In the genomic region with DNA sequence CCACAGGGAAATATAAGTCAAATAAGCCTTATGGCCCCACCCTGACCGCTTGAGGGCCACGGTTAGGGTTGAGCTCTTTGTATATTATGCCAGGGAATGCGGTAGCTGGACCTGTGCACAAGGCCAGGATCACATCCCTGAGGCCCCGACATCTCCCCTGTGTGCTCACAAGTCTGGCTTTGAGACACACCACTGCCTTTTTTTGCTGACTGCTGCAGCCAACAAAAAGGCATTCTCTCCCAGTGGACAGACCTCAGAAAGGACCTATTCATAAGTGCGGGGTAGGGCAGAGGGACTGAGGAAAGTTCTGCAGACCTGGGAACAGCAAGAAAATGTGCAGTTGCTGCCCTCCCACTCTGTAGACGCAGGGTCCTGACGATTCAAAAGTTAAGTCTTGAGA, we compare ENCODE assay signal across 17 cellular contexts. TPM values are rescaled to one million over a fixed set of nuclear protein-coding genes. Genes with fewer than 3 reads are reported as not detected.
A peak's percentile ranks its signal among the peaks of the same experiment; 100 is the strongest.
DNase-seq lines count a peak whose midpoint lies in the region; ATAC-seq and TF ChIP-seq lines count a peak whose summit lies in the region.
"Had no signal": no experiment of that assay in that cellular context is flagged by ENCODE, and none has a peak within 500 bp of the region (broad histone marks: within the 10 kb centered on the region; RNA-seq: fewer than 3 reads in every experiment).

No MANE protein-coding gene starts in this region.

- H3K4me3 Mint-ChIP-seq in activated CD8-positive, alpha-beta memory T cell treated with anti-CD3 and anti-CD28 coated beads, Interleukin-2, amount 10 ng/mL, durations not matched to agents 7 days and 5 days: no peak overlapping the region
- no peak overlapping the region for H3K4me3 Mint-ChIP-seq in type B pancreatic cell
- H3K4me3 Mint-ChIP-seq in activated CD4-positive, alpha-beta T cell treated with anti-CD3 and anti-CD28 coated beads, Interleukin-2, amount 10 ng/mL, durations not matched to agents 7 days and 5 days: no peak overlapping the region
- no peak overlapping the region for H3K4me3 Mint-ChIP-seq in stimulated activated naive CD8-positive, alpha-beta T cell treated with anti-CD3 and anti-CD28 coated beads, Interleukin-15, amount 100 ng/mL, for 72 hours
- H3K4me3 Mint-ChIP-seq: activated T-cell treated with anti-CD3 and anti-CD28 coated beads, Interleukin-2, amount 50 U/mL, for 24 hours; natural killer cell had no signal

- peak overlapping the region in 4 of 59 donors; percentile 9 to 49 (median 18) for H3K4me3 ChIP-seq in dorsolateral prefrontal cortex
- H3K4me3 ChIP-seq: cardiac muscle cell, right atrium auricular region, upper lobe of left lung had no signal

- no peak overlapping the region for H3K27ac Mint-ChIP-seq in activated CD8-positive, alpha-beta memory T cell treated with anti-CD3 and anti-CD28 coated beads, Interleukin-2, amount 10 ng/mL, durations not matched to agents 7 days and 5 days
- peak overlapping the region; percentile 37 for H3K27ac Mint-ChIP-seq in type B pancreatic cell
- H3K27ac Mint-ChIP-seq in activated CD4-positive, alpha-beta T cell treated with anti-CD3 and anti-CD28 coated beads, Interleukin-2, amount 10 ng/mL, durations not matched to agents 7 days and 5 days: no peak overlapping the region
- no peak overlapping the region for H3K27ac Mint-ChIP-seq in stimulated activated naive CD8-positive, alpha-beta T cell treated with anti-CD3 and anti-CD28 coated beads, Interleukin-15, amount 100 ng/mL, for 72 hours
- H3K27ac Mint-ChIP-seq: natural killer cell had no signal

- H3K27me3 ChIP-seq in dorsolateral prefrontal cortex: no peaks in the 10 kb centered on the region
- H3K27me3 ChIP-seq: cardiac muscle cell, right atrium auricular region, upper lobe of left lung had no signal

- intact Hi-C loops in dorsolateral prefrontal cortex (cut with DNase I): loop anchor here (5.0 kb wide), 2 partner anchors 33 to 57 kb away; partner anchors contain the start of genes PAFAH1B2 (in 1 of the 2), PCSK7 (in 1 of the 2) and RNF214 (in 1 of the 2)

- H3K4me1 Mint-ChIP-seq in activated CD8-positive, alpha-beta memory T cell treated with anti-CD3 and anti-CD28 coated beads, Interleukin-2, amount 10 ng/mL, durations not matched to agents 7 days and 5 days: peaks cover 22% of the 10 kb centered on the region
- H3K4me1 Mint-ChIP-seq in type B pancreatic cell (ENCODE audit: unreplicated experiment): peaks cover 58% of the 10 kb centered on the region
- H3K4me1 Mint-ChIP-seq in activated CD4-positive, alpha-beta T cell treated with anti-CD3 and anti-CD28 coated beads, Interleukin-2, amount 10 ng/mL, durations not matched to agents 7 days and 5 days: peaks cover 23% of the 10 kb centered on the region
- H3K4me1 Mint-ChIP-seq in stimulated activated naive CD8-positive, alpha-beta T cell treated with anti-CD3 and anti-CD28 coated beads, Interleukin-15, amount 100 ng/mL, for 72 hours: peaks cover 29% of the 10 kb centered on the region

- ATAC-seq in activated CD8-positive, alpha-beta memory T cell treated with anti-CD3 and anti-CD28 coated beads, Interleukin-2, amount 10 ng/mL, durations not matched to agents 7 days and 5 days: no peak
- no peak for ATAC-seq in GM21825 (IDR thresholded peaks at IDR 0.05; ENCODE audit: unreplicated experiment)
- no peak for ATAC-seq in stimulated activated naive CD8-positive, alpha-beta T cell treated with anti-CD3 and anti-CD28 coated beads, Interleukin-15, amount 100 ng/mL, for 72 hours
- ATAC-seq: natural killer cell had no signal

- peak overlapping the region in 58 of 59 donors; percentile 44 to 97 (median 85) for H3K27ac ChIP-seq in dorsolateral prefrontal cortex
- H3K27ac ChIP-seq: cardiac muscle cell, right atrium auricular region had no signal

- H3K27me3 Mint-ChIP-seq in activated CD8-positive, alpha-beta memory T cell treated with anti-CD3 and anti-CD28 coated beads, Interleukin-2, amount 10 ng/mL, durations not matched to agents 7 days and 5 days: no peaks in the 10 kb centered on the region
- H3K27me3 Mint-ChIP-seq in type B pancreatic cell: no peaks in the 10 kb centered on the region
- no peaks in the 10 kb centered on the region for H3K27me3 Mint-ChIP-seq in activated CD4-positive, alpha-beta T cell treated with anti-CD3 and anti-CD28 coated beads, Interleukin-2, amount 10 ng/mL, durations not matched to agents 7 days and 5 days
- H3K27me3 Mint-ChIP-seq in stimulated activated naive CD8-positive, alpha-beta T cell treated with anti-CD3 and anti-CD28 coated beads, Interleukin-15, amount 100 ng/mL, for 72 hours: no peaks in the 10 kb centered on the region
- H3K27me3 Mint-ChIP-seq: activated T-cell treated with anti-CD3 and anti-CD28 coated beads, Interleukin-2, amount 50 U/mL, for 24 hours had no signal

- CTCF ChIA-PET in activated CD8-positive, alpha-beta memory T cell treated with anti-CD3 and anti-CD28 coated beads, Interleukin-2, amount 10 ng/mL, durations not matched to agents 7 days and 5 days (lab: Charles Lee): interaction anchor here (1.3 kb wide), 1 partner anchor 339 kb away, joined by 4 read pairs; no protein-coding TSS in a partner anchor
- CTCF ChIA-PET in activated CD4-positive, alpha-beta T cell treated with anti-CD3 and anti-CD28 coated beads, Interleukin-2, amount 10 ng/mL, durations not matched to agents 7 days and 5 days (lab: Charles Lee): interaction anchor here (0.6 to 1.6 kb wide), 2 partner anchors 10 to 129 kb away, joined by 3 read pairs; no protein-coding TSS in a partner anchor

- no peaks in the 10 kb centered on the region for H3K9me3 Mint-ChIP-seq in activated CD8-positive, alpha-beta memory T cell treated with anti-CD3 and anti-CD28 coated beads, Interleukin-2, amount 10 ng/mL, durations not matched to agents 7 days and 5 days (ENCODE audit: low read depth)
- no peaks in the 10 kb centered on the region for H3K9me3 Mint-ChIP-seq in type B pancreatic cell
- no peaks in the 10 kb centered on the region for H3K9me3 Mint-ChIP-seq in activated CD4-positive, alpha-beta T cell treated with anti-CD3 and anti-CD28 coated beads, Interleukin-2, amount 10 ng/mL, durations not matched to agents 7 days and 5 days
- H3K9me3 Mint-ChIP-seq in stimulated activated naive CD8-positive, alpha-beta T cell treated with anti-CD3 and anti-CD28 coated beads, Interleukin-15, amount 100 ng/mL, for 72 hours: no peaks in the 10 kb centered on the region
- H3K9me3 Mint-ChIP-seq: activated T-cell treated with anti-CD3 and anti-CD28 coated beads, Interleukin-2, amount 50 U/mL, for 24 hours; natural killer cell had no signal

- peak; percentile 36 for DNase-seq in activated CD8-positive, alpha-beta memory T cell treated with anti-CD3 and anti-CD28 coated beads, Interleukin-2, amount 10 ng/mL, durations not matched to agents 7 days and 5 days
- DNase-seq in activated CD8-positive, alpha-beta memory T cell treated with anti-CD3 and anti-CD28 coated beads, Interleukin-2, amount 50 U/mL, for 4 hours: no peak
- peak in 3 of 10 donors; percentile 41 to 65 (median 49) for DNase-seq in dorsolateral prefrontal cortex
- peak; percentile 57 for DNase-seq in midbrain (lab: John Stamatoyannopoulos, UW)
- DNase-seq in type B pancreatic cell (ENCODE audit: extremely low spot score, unreplicated experiment): no peak
- no peak for DNase-seq in activated CD4-positive, alpha-beta T cell treated with anti-CD3 and anti-CD28 coated beads, Interleukin-2, amount 10 ng/mL, durations not matched to agents 7 days and 5 days
- no peak for DNase-seq in stimulated activated naive CD8-positive, alpha-beta T cell treated with anti-CD3 and anti-CD28 coated beads, Interleukin-15, amount 100 ng/mL, for 72 hours
- DNase-seq: activated CD4-positive, alpha-beta T cell treated with anti-CD3 and anti-CD28 coated beads for 1 hour; activated T-cell treated with anti-CD3 and anti-CD28 coated beads, Interleukin-2, amount 50 U/mL, for 24 hours; effector memory CD4-positive, alpha-beta T cell; GF-D8; natural killer cell; T-helper 2 cell had no signal

- POLR2A ChIA-PET in activated CD4-positive, alpha-beta T cell treated with anti-CD3 and anti-CD28 coated beads, Interleukin-2, amount 10 ng/mL, durations not matched to agents 7 days and 5 days (lab: Charles Lee): no interaction called here

- H3K36me3 Mint-ChIP-seq in activated CD8-positive, alpha-beta memory T cell treated with anti-CD3 and anti-CD28 coated beads, Interleukin-2, amount 10 ng/mL, durations not matched to agents 7 days and 5 days: peaks cover 8% of the 10 kb centered on the region
- H3K36me3 Mint-ChIP-seq in type B pancreatic cell: peaks cover 4% of the 10 kb centered on the region
- peaks cover 1% of the 10 kb centered on the region for H3K36me3 Mint-ChIP-seq in activated CD4-positive, alpha-beta T cell treated with anti-CD3 and anti-CD28 coated beads, Interleukin-2, amount 10 ng/mL, durations not matched to agents 7 days and 5 days (ENCODE audit: low read depth)
- H3K36me3 Mint-ChIP-seq: natural killer cell had no signal

- TF ChIP-seq CTCF in dorsolateral prefrontal cortex (IDR thresholded peaks at IDR 0.05 in 54 of 56, conservative IDR thresholded peaks at IDR 0.05 in 2 of 56; ENCODE audit: low read depth in 1 of 56, partially characterized antibody in 56 of 56) (peak in 3 of 56 donors; percentile 13 to 19 (median 15)), type B pancreatic cell (conservative IDR thresholded peaks at IDR 0.05) (no peak)

RNA-seq across cellular contexts. Expression of gene SIDT2, which starts 3.4 kb away (rescaled TPM):
- 10 to 100 TPM; 18.9 to 21.3 TPM for total RNA-seq in activated CD8-positive, alpha-beta memory T cell treated with anti-CD3 and anti-CD28 coated beads, Interleukin-2, amount 10 ng/mL, durations not matched to agents 7 days and 5 days
- total RNA-seq in dorsolateral prefrontal cortex (100 to 1,000 TPM in 5 of 120 experiments, 10 to 100 TPM in 115; 44.3 to 113 (median 69.8) TPM), type B pancreatic cell (ENCODE audit: low replicate concordance) (53.1 and 62.0 TPM in 2 replicates)
- 10 to 100 TPM; 28.6 to 30.9 TPM for total RNA-seq in activated CD4-positive, alpha-beta T cell treated with anti-CD3 and anti-CD28 coated beads, Interleukin-2, amount 10 ng/mL, durations not matched to agents 7 days and 5 days

RNA-seq across cellular contexts. Expression of gene TAGLN, which starts 24.1 kb away (rescaled TPM):
- total RNA-seq in activated CD8-positive, alpha-beta memory T cell treated with anti-CD3 and anti-CD28 coated beads, Interleukin-2, amount 10 ng/mL, durations not matched to agents 7 days and 5 days: 1 to 10 TPM; 2.3 to 2.7 TPM
- 1,000 to 10,000 TPM in 1 of 120 experiments, 100 to 1,000 TPM in 34, 10 to 100 TPM in 85; 19.4 to 1,046 (median 66.3) TPM for total RNA-seq in dorsolateral prefrontal cortex
- 97.9 and 106 TPM in 2 replicates for total RNA-seq in type B pancreatic cell (ENCODE audit: low replicate concordance)
- 1 to 10 TPM; 2.0 to 3.1 TPM for total RNA-seq in activated CD4-positive, alpha-beta T cell treated with anti-CD3 and anti-CD28 coated beads, Interleukin-2, amount 10 ng/mL, durations not matched to agents 7 days and 5 days

RNA-seq across cellular contexts. Expression of gene PAFAH1B2, which starts 31.0 kb away (rescaled TPM):
- 10 to 100 TPM; 54.5 to 66.4 TPM for total RNA-seq in activated CD8-positive, alpha-beta memory T cell treated with anti-CD3 and anti-CD28 coated beads, Interleukin-2, amount 10 ng/mL, durations not matched to agents 7 days and 5 days
- 100 to 1,000 TPM in 100 of 120 experiments, 10 to 100 TPM in 20; 78.7 to 162 (median 121) TPM for total RNA-seq in dorsolateral prefrontal cortex
- total RNA-seq in type B pancreatic cell (ENCODE audit: low replicate concordance): 94.5 and 101 TPM in 2 replicates
- total RNA-seq in activated CD4-positive, alpha-beta T cell treated with anti-CD3 and anti-CD28 coated beads, Interleukin-2, amount 10 ng/mL, durations not matched to agents 7 days and 5 days: 10 to 100 TPM; 48.4 to 52.1 TPM

RNA-seq across cellular contexts. Expression of gene PCSK7, which starts 56.8 kb away (rescaled TPM):
- total RNA-seq in activated CD8-positive, alpha-beta memory T cell treated with anti-CD3 and anti-CD28 coated beads, Interleukin-2, amount 10 ng/mL, durations not matched to agents 7 days and 5 days: 100 to 1,000 TPM; 121 to 140 TPM
- total RNA-seq in dorsolateral prefrontal cortex: 100 to 1,000 TPM in 1 of 120 experiments, 10 to 100 TPM in 119; 41.1 to 101 (median 67.5) TPM
- total RNA-seq in type B pancreatic cell (ENCODE audit: low replicate concordance): 54.6 and 61.1 TPM in 2 replicates
- total RNA-seq in activated CD4-positive, alpha-beta T cell treated with anti-CD3 and anti-CD28 coated beads, Interleukin-2, amount 10 ng/mL, durations not matched to agents 7 days and 5 days: 100 to 1,000 TPM; 187 to 224 TPM

RNA-seq across cellular contexts. Expression of gene RNF214, which starts 57.4 kb away (rescaled TPM):
- 10 to 100 TPM; 18.5 to 20.5 TPM for total RNA-seq in activated CD8-positive, alpha-beta memory T cell treated with anti-CD3 and anti-CD28 coated beads, Interleukin-2, amount 10 ng/mL, durations not matched to agents 7 days and 5 days
- total RNA-seq in dorsolateral prefrontal cortex (10 to 100 TPM; 29.4 to 57.9 (median 42.5) TPM), type B pancreatic cell (ENCODE audit: low replicate concordance) (29.0 and 34.7 TPM in 2 replicates)
- total RNA-seq in activated CD4-positive, alpha-beta T cell treated with anti-CD3 and anti-CD28 coated beads, Interleukin-2, amount 10 ng/mL, durations not matched to agents 7 days and 5 days: 10 to 100 TPM; 22.2 to 23.8 TPM

Comparison
In these comparisons a context has a peak if more than half of its experiments do, and no peak if none do; other contexts are left out.
1. DNase-seq: peak in activated CD8-positive, alpha-beta memory T cell treated with anti-CD3 and anti-CD28 coated beads, Interleukin-2, amount 10 ng/mL, durations not matched to agents 7 days and 5 days (single experiment) and midbrain (single experiment); none in activated CD8-positive, alpha-beta memory T cell treated with anti-CD3 and anti-CD28 coated beads, Interleukin-2, amount 50 U/mL, for 4 hours (single experiment), type B pancreatic cell (single experiment), activated CD4-positive, alpha-beta T cell treated with anti-CD3 and anti-CD28 coated beads, Interleukin-2, amount 10 ng/mL, durations not matched to agents 7 days and 5 days (single experiment) and stimulated activated naive CD8-positive, alpha-beta T cell treated with anti-CD3 and anti-CD28 coated beads, Interleukin-15, amount 100 ng/mL, for 72 hours (0 of 2).
2. RNA of gene TAGLN, which starts 24.1 kb away (total RNA-seq): 97.9 to 106 TPM in type B pancreatic cell and 19.4 to 1,046 TPM in dorsolateral prefrontal cortex; 2.0 to 3.1 TPM in activated CD4-positive, alpha-beta T cell treated with anti-CD3 and anti-CD28 coated beads, Interleukin-2, amount 10 ng/mL, durations not matched to agents 7 days and 5 days and 2.3 to 2.7 TPM in activated CD8-positive, alpha-beta memory T cell treated with anti-CD3 and anti-CD28 coated beads, Interleukin-2, amount 10 ng/mL, durations not matched to agents 7 days and 5 days; every median in the first group is over 4 times any median in the second.